22 cellular contexts compared by ENCODE assay signal in the genomic region with DNA sequence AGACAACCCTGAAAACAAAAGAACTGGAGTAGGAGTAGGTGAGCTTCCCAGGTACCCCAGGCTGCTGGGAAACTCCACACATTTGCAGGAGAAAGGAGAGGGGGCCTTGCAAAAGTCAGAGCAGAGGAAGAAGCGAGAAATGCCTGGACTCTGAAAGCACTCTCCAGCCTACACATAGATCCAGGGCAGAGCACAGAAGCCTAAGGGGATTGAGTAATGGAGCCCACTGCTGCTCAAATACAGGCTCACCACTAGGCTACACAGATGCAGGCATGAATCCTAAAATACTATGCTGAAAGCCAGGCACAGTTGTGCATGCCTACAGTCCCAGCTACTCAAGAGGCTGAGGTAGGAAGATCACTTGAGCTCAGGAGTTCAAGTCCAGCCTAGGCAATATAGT. TPM values are rescaled to one million over a fixed set of nuclear protein-coding genes. Genes with fewer than 3 reads are reported as not detected.
DNase-seq lines count a peak whose midpoint lies in the region; ATAC-seq and TF ChIP-seq lines count a peak whose summit lies in the region.
"Had no signal": no experiment of that assay in that cellular context is flagged by ENCODE, and none has a peak within 500 bp of the region (broad histone marks: within the 10 kb centered on the region; RNA-seq: fewer than 3 reads in every experiment).

No MANE protein-coding gene starts in this region.

- H3K18ac ChIP-seq in mesendoderm (ENCODE audit: low read length), result no peak overlapping the region

- CTCF ChIA-PET in activated CD4-positive, alpha-beta memory T cell treated with anti-CD3 and anti-CD28 coated beads for 36 hours (lab: Charles Lee), result interaction anchor here (14.8 kb wide), 1 partner anchor 125 kb away, joined by 441 read pairs; no protein-coding TSS in a partner anchor

- peak overlapping the region; percentile 28 for H3K27ac Mint-ChIP-seq in endodermal cell
- no peak overlapping the region for H3K27ac Mint-ChIP-seq in activated CD4-positive, alpha-beta memory T cell treated with anti-CD3 and anti-CD28 coated beads for 36 hours
- H3K27ac Mint-ChIP-seq: CD4-positive, alpha-beta T cell had no signal

- TF ChIP-seq CTCF in C4-2B (conservative IDR thresholded peaks at IDR 0.05), result no peak
- peak; percentile 43 for TF ChIP-seq CTCF in endodermal cell (conservative IDR thresholded peaks at IDR 0.05)

- H3K9me3 Mint-ChIP-seq in endodermal cell, result no peaks in the 10 kb centered on the region
- no peaks in the 10 kb centered on the region for H3K9me3 Mint-ChIP-seq in activated CD4-positive, alpha-beta memory T cell treated with anti-CD3 and anti-CD28 coated beads for 36 hours
- H3K9me3 Mint-ChIP-seq: CD4-positive, alpha-beta T cell had no signal

- H3K56ac ChIP-seq in mesendoderm (ENCODE audit: low read length), result no peak overlapping the region

- no peak overlapping the region for H3K4me3 Mint-ChIP-seq in endodermal cell
- H3K4me3 Mint-ChIP-seq in activated CD4-positive, alpha-beta memory T cell treated with anti-CD3 and anti-CD28 coated beads for 36 hours, result no peak overlapping the region
- H3K4me3 Mint-ChIP-seq: CD4-positive, alpha-beta T cell had no signal

- no peak overlapping the region for H2BK15ac ChIP-seq in mesendoderm (replicated peaks; ENCODE audit: low read depth)

- H3K9ac ChIP-seq in HUES64 (ENCODE audit: low read depth, low read length) (0 out of 2 replicates have a peak overlapping the region, but pooled peaks have one; percentile 6), endodermal cell (ENCODE audit: extremely low read depth, low read length, poor library complexity, severe bottlenecking) (no peak overlapping the region), mesendoderm (ENCODE audit: low read length) (no peak overlapping the region)
- H3K9ac ChIP-seq: BLaER1 had no signal

- no peak overlapping the region for H2AK5ac ChIP-seq in mesendoderm (ENCODE audit: low read length)

- no peak overlapping the region for H3K4ac ChIP-seq in mesendoderm (ENCODE audit: low read depth, low read length)

- peaks cover 27% of the 10 kb centered on the region for H3K4me1 Mint-ChIP-seq in endodermal cell
- H3K4me1 Mint-ChIP-seq in activated CD4-positive, alpha-beta memory T cell treated with anti-CD3 and anti-CD28 coated beads for 36 hours (ENCODE audit: low read depth), result peaks cover 10% of the 10 kb centered on the region

- WGBS in HUES64, result 76% methylated on average over 1 of the region's 1 CpG
- 83% methylated on average over 1 of the region's 1 CpG; no CpG with 5 or more reads in 1 of the 2 experiments for WGBS in endodermal cell (ENCODE audit: insufficient coverage in 1 of 2, insufficient read length in 1 of 2), 2 experiments
- WGBS in mesendoderm (ENCODE audit: extremely low coverage, insufficient coverage, low lambda C conversion rate), result no CpG with 5 or more reads among the region's 1 CpG

- H4K5ac ChIP-seq in mesendoderm (ENCODE audit: low read length), result no peak overlapping the region

- no peaks in the 10 kb centered on the region for H3K79me2 ChIP-seq in mesendoderm (ENCODE audit: control insufficient read depth, insufficient read depth, low read length)

- H3K36me3 Mint-ChIP-seq in endodermal cell (ENCODE audit: low read depth), result peaks cover 4% of the 10 kb centered on the region
- H3K36me3 Mint-ChIP-seq in activated CD4-positive, alpha-beta memory T cell treated with anti-CD3 and anti-CD28 coated beads for 36 hours, result no peaks in the 10 kb centered on the region

- POLR2A ChIA-PET in activated CD4-positive, alpha-beta memory T cell treated with anti-CD3 and anti-CD28 coated beads for 36 hours (lab: Charles Lee), result interaction anchor here (0.6 kb wide), 1 partner anchor 778 kb away, joined by 3 read pairs; no protein-coding TSS in a partner anchor

- H3K9me3 ChIP-seq in HUES64 (ENCODE audit: insufficient read depth, low read depth, low read length), result no peaks in the 10 kb centered on the region
- no peaks in the 10 kb centered on the region for H3K9me3 ChIP-seq in endodermal cell (ENCODE audit: control insufficient read depth, low read length)
- H3K9me3 ChIP-seq: BLaER1, SJSA1 had no signal

- DNase-seq in endodermal cell, result no peak
- peak; percentile 46 for DNase-seq in mesendoderm
- DNase-seq in activated CD4-positive, alpha-beta memory T cell treated with anti-CD3 and anti-CD28 coated beads for 36 hours, result no peak
- DNase-seq: CD4-positive, alpha-beta T cell; GOT3; Kasumi-1; NCI-H1092 treated with DMSO at 0.1 percent for 48 hours; NCI-H1436; NCI-H187 treated with DMSO at 0.1 percent for 48 hours; NCI-H526; NCI-H82; NK-92 treated with Interleukin-12 subunit alpha and Interleukin-12 subunit beta, amount 100 ng/mL, for 24 hours; PC-3; Right ventricle myocardium superior had no signal

- peak overlapping the region; percentile 60; the same call in 1 of the 2 replicates for H3K27ac ChIP-seq in C4-2B
- 0 out of 2 replicates have a peak overlapping the region, but pooled peaks have one; percentile 17 for H3K27ac ChIP-seq in HUES64 (ENCODE audit: low read depth, low read length)
- no peak overlapping the region for H3K27ac ChIP-seq in endodermal cell (ENCODE audit: low read depth, low read length)
- H3K27ac ChIP-seq in mesendoderm (ENCODE audit: low read depth, low read length), result no peak overlapping the region
- H3K27ac ChIP-seq: BLaER1, SJSA1 had no signal

- ATAC-seq in HG02884 (IDR thresholded peaks at IDR 0.05; ENCODE audit: unreplicated experiment) (no peak), GM21529 (IDR thresholded peaks at IDR 0.05; ENCODE audit: unreplicated experiment) (no peak)
- ATAC-seq: HCT116, K562, PC-3 had no signal

- H3K4me1 ChIP-seq in HUES64 (ENCODE audit: insufficient read depth, low read length) (peaks cover 20% of the 10 kb centered on the region), endodermal cell (ENCODE audit: control insufficient read depth, insufficient read depth, low read length) (peaks cover 14% of the 10 kb centered on the region), mesendoderm (ENCODE audit: control insufficient read depth, low read depth, low read length) (peaks cover 3% of the 10 kb centered on the region)
- H3K4me1 ChIP-seq: BLaER1, SJSA1 had no signal

- no peak overlapping the region for H2BK120ac ChIP-seq in mesendoderm (ENCODE audit: low read depth, low read length)

- no peak overlapping the region for H4K8ac ChIP-seq in mesendoderm (ENCODE audit: low read depth, low read length)

- no peak overlapping the region for H3K23ac ChIP-seq in mesendoderm (ENCODE audit: low read length)

- H3K27me3 ChIP-seq in HUES64 (ENCODE audit: insufficient read depth, low read length) (no peaks in the 10 kb centered on the region), endodermal cell (ENCODE audit: control insufficient read depth, insufficient read depth, low read length, poor library complexity, severe bottlenecking) (no peaks in the 10 kb centered on the region), mesendoderm (ENCODE audit: insufficient read depth, low read length, poor library complexity) (no peaks in the 10 kb centered on the region)
- H3K27me3 ChIP-seq: BLaER1, SJSA1 had no signal

- H3K79me1 ChIP-seq in mesendoderm (ENCODE audit: low read length), result no peaks in the 10 kb centered on the region

- H3K27me3 Mint-ChIP-seq in endodermal cell (ENCODE audit: insufficient read depth), result no peaks in the 10 kb centered on the region
- no peaks in the 10 kb centered on the region for H3K27me3 Mint-ChIP-seq in activated CD4-positive, alpha-beta memory T cell treated with anti-CD3 and anti-CD28 coated beads for 36 hours
- H3K27me3 Mint-ChIP-seq: CD4-positive, alpha-beta T cell had no signal

- no peak overlapping the region for H2BK5ac ChIP-seq in mesendoderm (ENCODE audit: low read length)

- no peak overlapping the region for H3K4me2 ChIP-seq in mesendoderm (ENCODE audit: low read length)
- H3K4me2 ChIP-seq: BLaER1 had no signal

- peaks cover 54% of the 10 kb centered on the region for H3K36me3 ChIP-seq in HUES64 (ENCODE audit: insufficient read depth, low read length)
- no peaks in the 10 kb centered on the region for H3K36me3 ChIP-seq in endodermal cell (ENCODE audit: control insufficient read depth, insufficient read depth, low read length)
- no peaks in the 10 kb centered on the region for H3K36me3 ChIP-seq in mesendoderm (ENCODE audit: control insufficient read depth, insufficient read depth, low read length)
- H3K36me3 ChIP-seq: SJSA1 had no signal

- intact Hi-C loops in activated CD4-positive, alpha-beta memory T cell treated with anti-CD3 and anti-CD28 coated beads for 36 hours (cut with micrococcal nuclease), result no loop called here

- H3K4me3 ChIP-seq in HUES64 (ENCODE audit: low read length) (no peak overlapping the region), endodermal cell (ENCODE audit: low read length) (no peak overlapping the region), mesendoderm (ENCODE audit: low read length) (no peak overlapping the region)
- H3K4me3 ChIP-seq: BLaER1, K562, SJSA1 had no signal

RNA-seq across cellular contexts. Expression of a gene that starts 33.4 kb away (rescaled TPM):
- polyA plus RNA-seq in HUES64 (2013, experiment 1 of 2), result 31.0 TPM
- 37.8 TPM for polyA plus RNA-seq in HUES64 (2013, experiment 2 of 2)
- total RNA-seq in endodermal cell, result 10 to 100 TPM; 29.7 to 36.9 TPM
- polyA plus RNA-seq in endodermal cell (2013, experiment 1 of 2), result 36.8 TPM
- 33.2 TPM for polyA plus RNA-seq in endodermal cell (2013, experiment 2 of 2)
- polyA plus RNA-seq in mesendoderm (2013, experiment 1 of 2), result 32.9 TPM
- polyA plus RNA-seq in mesendoderm (2013, experiment 2 of 2), result 32.4 TPM
- total RNA-seq in activated CD4-positive, alpha-beta memory T cell treated with anti-CD3 and anti-CD28 coated beads for 36 hours, result 1 to 10 TPM; 1.4 to 2.4 TPM

Comparison
In these comparisons a context has a peak if more than half of its experiments do, and no peak if none do; other contexts are left out.
1. H3K27ac ChIP-seq: peak in C4-2B (single experiment) and HUES64 (single experiment); none in endodermal cell (single experiment) and mesendoderm (single experiment).
2. RNA of a gene that starts 33.4 kb away (total RNA-seq): 29.7 to 36.9 TPM in endodermal cell; 1.4 to 2.4 TPM in activated CD4-positive, alpha-beta memory T cell treated with anti-CD3 and anti-CD28 coated beads for 36 hours; every median in the first group is over 4 times any median in the second.